1 cellular context compared by ENCODE assay signal in the genomic region with DNA sequence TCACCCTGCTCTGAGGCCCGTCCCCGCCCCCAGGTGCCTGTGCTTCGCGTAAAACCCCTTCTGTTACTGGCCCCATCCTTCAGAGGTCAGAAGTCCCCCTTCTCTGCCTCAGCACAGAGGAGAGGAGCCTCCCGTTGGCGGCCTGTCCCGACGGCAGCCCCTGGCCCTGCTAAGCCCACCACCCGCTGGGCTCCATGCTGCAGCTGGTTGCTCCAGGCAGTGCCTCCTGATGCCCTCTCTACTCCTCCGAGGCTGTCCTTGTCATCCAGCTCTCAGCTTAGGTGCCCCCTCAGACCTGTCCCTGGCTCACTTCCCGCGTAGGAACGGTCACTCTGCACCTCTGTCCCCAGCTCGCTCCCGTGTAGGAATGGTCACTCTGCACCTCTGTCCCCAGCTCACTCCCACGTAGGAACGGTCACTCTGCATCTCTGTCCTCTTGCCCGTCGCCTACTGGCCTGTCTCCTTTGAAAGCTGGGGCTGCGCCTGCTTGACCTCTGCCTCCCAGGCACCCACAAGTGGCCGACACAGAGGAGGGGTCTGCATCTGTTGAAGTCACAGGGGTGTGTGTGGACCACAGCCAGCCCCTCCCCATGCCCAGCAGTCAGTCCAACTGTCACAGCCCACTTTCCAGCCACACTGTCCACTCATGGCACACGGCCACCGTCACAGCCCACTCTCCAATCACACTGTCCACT.
TF ChIP-seq lines count a peak whose summit lies in the region.

No MANE protein-coding gene starts in this region.

TF ChIP-seq in K562, 482 proteins besides CTCF, POLR2A, EP300 and RAD21:
- TF ChIP-seq HNRNPL (IDR thresholded peaks at IDR 0.05; ENCODE audit: low read depth, low read length) (no peak), POLR2G (IDR thresholded peaks at IDR 0.05; ENCODE audit: low read depth, low read length) (peak; percentile 74), RBM22 (IDR thresholded peaks at IDR 0.05; ENCODE audit: low read depth, low read length, poor library complexity, severe bottlenecking) (peak; percentile 22), MCM3 (IDR thresholded peaks at IDR 0.05) (peak; percentile 50; the same call in 1 of the 2 replicates), SMAD1 (IDR thresholded peaks at IDR 0.05; ENCODE audit: low read depth, low read length, partially characterized antibody) (no peak)
- TF ChIP-seq, protein P1, sequence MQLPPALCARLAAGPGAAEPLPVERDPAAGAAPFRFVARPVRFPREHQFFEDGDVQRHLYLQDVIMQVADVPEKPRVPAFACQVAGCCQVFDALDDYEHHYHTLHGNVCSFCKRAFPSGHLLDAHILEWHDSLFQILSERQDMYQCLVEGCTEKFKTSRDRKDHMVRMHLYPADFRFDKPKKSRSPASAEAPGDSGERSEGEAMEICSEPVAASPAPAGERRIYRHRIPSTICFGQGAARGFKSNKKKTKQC (CRISPR knock-in tag; IDR thresholded peaks at IDR 0.05), result no peak
- TF ChIP-seq, protein P2, sequence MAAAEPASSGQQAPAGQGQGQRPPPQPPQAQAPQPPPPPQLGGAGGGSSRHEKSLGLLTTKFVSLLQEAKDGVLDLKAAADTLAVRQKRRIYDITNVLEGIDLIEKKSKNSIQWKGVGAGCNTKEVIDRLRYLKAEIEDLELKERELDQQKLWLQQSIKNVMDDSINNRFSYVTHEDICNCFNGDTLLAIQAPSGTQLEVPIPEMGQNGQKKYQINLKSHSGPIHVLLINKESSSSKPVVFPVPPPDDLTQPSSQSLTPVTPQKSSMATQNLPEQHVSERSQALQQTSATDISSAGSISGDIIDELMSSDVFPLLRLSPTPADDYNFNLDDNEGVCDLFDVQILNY (CRISPR knock-in tag; IDR thresholded peaks at IDR 0.05), result 0 out of 2 replicates have a peak, but pooled peaks have one; percentile 22
- TF ChIP-seq, protein P3, sequence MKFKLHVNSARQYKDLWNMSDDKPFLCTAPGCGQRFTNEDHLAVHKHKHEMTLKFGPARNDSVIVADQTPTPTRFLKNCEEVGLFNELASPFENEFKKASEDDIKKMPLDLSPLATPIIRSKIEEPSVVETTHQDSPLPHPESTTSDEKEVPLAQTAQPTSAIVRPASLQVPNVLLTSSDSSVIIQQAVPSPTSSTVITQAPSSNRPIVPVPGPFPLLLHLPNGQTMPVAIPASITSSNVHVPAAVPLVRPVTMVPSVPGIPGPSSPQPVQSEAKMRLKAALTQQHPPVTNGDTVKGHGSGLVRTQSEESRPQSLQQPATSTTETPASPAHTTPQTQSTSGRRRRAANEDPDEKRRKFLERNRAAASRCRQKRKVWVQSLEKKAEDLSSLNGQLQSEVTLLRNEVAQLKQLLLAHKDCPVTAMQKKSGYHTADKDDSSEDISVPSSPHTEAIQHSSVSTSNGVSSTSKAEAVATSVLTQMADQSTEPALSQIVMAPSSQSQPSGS (CRISPR knock-in tag; IDR thresholded peaks at IDR 0.05), result 0 out of 2 replicates have a peak, but pooled peaks have one; percentile 27
